8 cellular contexts compared by ENCODE assay signal in genomic region chr19:49866933-49867782, GRCh38. TPM values are rescaled to one million over a fixed set of nuclear protein-coding genes. Genes with fewer than 3 reads are reported as not detected.
DNase-seq lines count a peak whose midpoint lies in the region; ATAC-seq, FAIRE-seq and TF ChIP-seq lines count a peak whose summit lies in the region.

TSS of gene PNKP (minus strand) at chr19:49867576. CDS start at chr19:49867204, 372 bp downstream.

- peak; percentile 89 for DNase-seq in ACHN
- peak; percentile 80 for DNase-seq in NCI-H460 (ENCODE audit: extremely low read depth, low read depth)
- DNase-seq in central memory CD4-positive, alpha-beta T cell: peak; percentile 88
- DNase-seq in keratinocyte (ENCODE audit: low read depth, low spot score): no peak
- peak; percentile 67 to 90 for DNase-seq in stimulated activated CD4-positive, alpha-beta T cell treated with anti-CD3 and anti-CD28 coated beads, Interleukin-15, amount 100 ng/mL, for 1 hour (ENCODE audit: low read depth in 1 of 2, low spot score in 1 of 2)

- H3K27ac ChIP-seq in keratinocyte (ENCODE audit: control insufficient read depth, insufficient read depth, low read length): peak within 1 kb of the TSS; percentile 71

- peaks cover 9% of the 10 kb centered on the region for H4K20me1 ChIP-seq in keratinocyte (ENCODE audit: control insufficient read depth, extremely low read depth, insufficient read depth, low read length)

- in situ Hi-C loops in ACHN (cut with HindIII; ENCODE audit: low pct_ligation_motif_present, low pct_unique_long_range_greater_than_20kb, low sequenced_read_pairs): no loop called here

- TF ChIP-seq CTCF in keratinocyte (optimal IDR thresholded peaks at IDR 0.05 in 1 of 3, IDR thresholded peaks at IDR 0.05 in 1 of 3, conservative IDR thresholded peaks at IDR 0.05 in 1 of 3; ENCODE audit: extremely low read depth in 1 of 3, insufficient read depth in 2 of 3, low read length in 3 of 3): no peak

- FAIRE-seq in keratinocyte (lab: Jason Lieb, UNC): peak; percentile 76

- peak within 1 kb of the TSS; percentile 93 for H3K4me2 ChIP-seq in keratinocyte (ENCODE audit: control insufficient read depth, extremely low read depth, insufficient read depth, low read depth, low read length)

- peaks cover 37% of the 10 kb centered on the region for H3K79me2 ChIP-seq in keratinocyte (ENCODE audit: control insufficient read depth, insufficient read depth, low read length)

- peak; percentile 43 for ATAC-seq in GM19023 (IDR thresholded peaks at IDR 0.05; ENCODE audit: unreplicated experiment)
- peak; percentile 50 for ATAC-seq in HG03354 (IDR thresholded peaks at IDR 0.05; ENCODE audit: poor library complexity, severe bottlenecking, unreplicated experiment)
- ATAC-seq in activated CD4-positive, CD25-positive, alpha-beta regulatory T cell treated with anti-CD3 and anti-CD28 coated beads, Interleukin-2, amount 50 U/mL, for 24 hours: peak; percentile 55 to 60

- peak within 1 kb of the TSS; percentile 56 to 97 (median 90) for H3K4me3 ChIP-seq in keratinocyte (ENCODE audit: control insufficient read depth in 2 of 3, extremely low read depth in 1 of 3, insufficient read depth in 2 of 3, low read depth in 1 of 3, low read length in 3 of 3)

- peaks cover 26% of the 10 kb centered on the region for H3K4me1 ChIP-seq in keratinocyte (ENCODE audit: control insufficient read depth, extremely low read depth, insufficient read depth, low read length)

- peak within 1 kb of the TSS; percentile 86 for H3K9ac ChIP-seq in keratinocyte (ENCODE audit: control insufficient read depth, extremely low read depth, insufficient read depth, low read length)

- H3K9me1 ChIP-seq in keratinocyte (ENCODE audit: control insufficient read depth, extremely low read depth, insufficient read depth, low read length): no peaks in the 10 kb centered on the region

- dilution Hi-C loops in keratinocyte (cut with MboI; ENCODE audit: extremely low pct_ligation_motif_present, low sequenced_read_pairs): no loop called here

- H3K36me3 ChIP-seq in keratinocyte (ENCODE audit: control insufficient read depth in 2 of 2, extremely low read depth in 1 of 2, insufficient read depth in 2 of 2, low read length in 2 of 2): peaks cover 19 to 30% of the 10 kb centered on the region in 2 experiments

- H3K27me3 ChIP-seq in keratinocyte (ENCODE audit: control insufficient read depth, extremely low read depth, insufficient read depth, low read length): no peaks in the 10 kb centered on the region

- H2AFZ ChIP-seq in keratinocyte (ENCODE audit: control insufficient read depth, low read length): peak within 1 kb of the TSS; percentile 90

- H3K9me3 ChIP-seq in keratinocyte (ENCODE audit: control insufficient read depth, low read depth, low read length): no peaks in the 10 kb centered on the region

RNA-seq across cellular contexts. Expression of gene PNKP, which starts in this region (rescaled TPM):
- total RNA-seq in NCI-H460 (2014; rRNA removed; shearing (Covaris generic)): 22.3 and 31.4 TPM in 2 replicates
- 102 and 155 TPM in 2 replicates for polyA plus RNA-seq in NCI-H460 (2014; cell fraction: nucleus; rRNA removed)
- polyA plus RNA-seq in keratinocyte: 19.3 to 26.4 TPM (median 19.6 TPM) in 3 replicates
- polyA plus RNA-seq in keratinocyte (2011; ENCODE audit: low read depth): 12.0 TPM
- 6.5 and 15.1 TPM in 2 replicates for polyA plus RNA-seq in keratinocyte (2011; cell fraction: cytosol; rRNA removed)
- polyA plus RNA-seq in keratinocyte (2011; cell fraction: nucleus; rRNA removed): 58.6 and 72.5 TPM in 2 replicates
- 20.7 and 36.0 TPM in 2 replicates for polyA plus RNA-seq in keratinocyte (2012; ENCODE audit: low replicate concordance)
- polyA minus RNA-seq in keratinocyte: 12.3 to 38.4 TPM (median 17.5 TPM) in 3 replicates
- polyA minus RNA-seq in keratinocyte (2011; cell fraction: cytosol; rRNA and poly(A)+ RNA removed): 22.1 TPM
- 29.1 and 33.6 TPM in 2 replicates for polyA minus RNA-seq in keratinocyte (2011; cell fraction: nucleus; rRNA and poly(A)+ RNA removed)
